9 cellular contexts compared by ENCODE assay signal in the genomic region with DNA sequence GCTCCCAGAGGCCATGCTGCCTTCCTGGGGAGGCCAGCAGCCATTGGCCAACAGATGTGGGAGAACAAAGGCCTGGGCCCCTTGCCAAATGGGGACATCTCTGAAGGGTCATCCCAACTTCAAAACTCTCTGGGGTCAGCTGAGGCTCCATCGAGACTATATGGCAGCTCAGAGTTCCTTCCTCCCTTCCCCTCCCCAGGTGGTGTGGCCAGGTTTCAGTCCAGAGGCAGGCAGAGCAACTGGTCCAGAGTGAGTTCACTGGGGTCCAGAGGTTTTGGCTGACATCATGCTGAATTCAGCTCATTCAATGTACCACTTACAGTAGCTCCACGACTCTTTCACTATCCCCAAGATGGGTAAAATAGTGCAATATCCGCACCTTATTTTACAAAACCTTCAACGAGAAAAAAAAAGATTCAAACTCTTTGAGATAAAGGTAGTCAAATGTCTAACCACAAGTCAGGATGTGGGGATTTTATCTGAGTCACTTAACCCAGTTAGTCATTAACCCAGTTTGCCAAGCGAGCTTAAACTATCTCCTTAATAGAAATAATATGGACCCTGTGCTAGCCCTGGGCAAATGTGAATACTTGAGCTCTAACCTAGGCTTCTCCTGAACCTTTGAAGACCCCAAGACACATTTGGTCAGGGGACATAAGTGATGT.
DNase-seq lines count a peak whose midpoint lies in the region; ATAC-seq, FAIRE-seq and TF ChIP-seq lines count a peak whose summit lies in the region.
"Had no signal": no experiment of that assay in that cellular context is flagged by ENCODE, and none has a peak within 500 bp of the region (broad histone marks: within the 10 kb centered on the region; RNA-seq: fewer than 3 reads in every experiment).

No MANE protein-coding gene starts in this region.

- H3K9me3 Mint-ChIP-seq in natural killer cell treated with Interleukin-12 subunit alpha and Interleukin-12 subunit beta and Interleukin-15 and Interleukin-18, amount 100 ng/mL, for 72 hours: no peaks in the 10 kb centered on the region
- peaks cover 0 to 2% of the 10 kb centered on the region in 2 donors for H3K9me3 Mint-ChIP-seq in natural killer cell

- H3K36me3 ChIP-seq in WERI-Rb-1: no peaks in the 10 kb centered on the region
- H3K36me3 ChIP-seq: lower lobe of right lung had no signal

- intact Hi-C loops in natural killer cell (cut with micrococcal nuclease): no loop called here

- peak overlapping the region; percentile 32 for H3K4me3 Mint-ChIP-seq in natural killer cell treated with Interleukin-12 subunit alpha and Interleukin-12 subunit beta and Interleukin-15 and Interleukin-18, amount 100 ng/mL, for 72 hours
- H3K4me3 Mint-ChIP-seq in natural killer cell: no peak overlapping the region

- H3K27me3 Mint-ChIP-seq in natural killer cell treated with Interleukin-12 subunit alpha and Interleukin-12 subunit beta and Interleukin-15 and Interleukin-18, amount 100 ng/mL, for 72 hours: peaks cover 0 to under 1% of the 10 kb centered on the region in 2 donors
- H3K27me3 Mint-ChIP-seq in natural killer cell (ENCODE audit: low read depth in 2 of 2): peaks cover 10 to 18% of the 10 kb centered on the region in 2 donors

- no peak overlapping the region for H3K27ac Mint-ChIP-seq in natural killer cell treated with Interleukin-12 subunit alpha and Interleukin-12 subunit beta and Interleukin-15 and Interleukin-18, amount 100 ng/mL, for 72 hours
- no peak overlapping the region for H3K27ac Mint-ChIP-seq in natural killer cell

- H3K4me1 Mint-ChIP-seq in natural killer cell treated with Interleukin-12 subunit alpha and Interleukin-12 subunit beta and Interleukin-15 and Interleukin-18, amount 100 ng/mL, for 72 hours (ENCODE audit: low read depth in 2 of 2): no peaks in the 10 kb centered on the region
- peaks cover 0 to 5% of the 10 kb centered on the region in 2 donors for H3K4me1 Mint-ChIP-seq in natural killer cell

- H3K4me3 ChIP-seq in WERI-Rb-1 (ENCODE audit: low read depth, low read length): no peak overlapping the region
- H3K4me3 ChIP-seq: lower lobe of right lung had no signal

- H3K36me3 Mint-ChIP-seq in natural killer cell treated with Interleukin-12 subunit alpha and Interleukin-12 subunit beta and Interleukin-15 and Interleukin-18, amount 100 ng/mL, for 72 hours: no peaks in the 10 kb centered on the region
- H3K36me3 Mint-ChIP-seq in natural killer cell: no peaks in the 10 kb centered on the region

- H3K9me3 ChIP-seq in WERI-Rb-1 (ENCODE audit: severe bottlenecking): no peaks in the 10 kb centered on the region
- H3K9me3 ChIP-seq: lower lobe of right lung had no signal

- TF ChIP-seq CTCF in natural killer cell (IDR thresholded peaks at IDR 0.05): no peak
- TF ChIP-seq CTCF in WERI-Rb-1 (IDR thresholded peaks at IDR 0.05; ENCODE audit: low read depth, low read length): no peak

- no peaks in the 10 kb centered on the region for H3K27me3 ChIP-seq in WERI-Rb-1 (ENCODE audit: insufficient read depth, low read depth, severe bottlenecking)

- FAIRE-seq in urothelium cell line (lab: Jason Lieb, UNC): no peak

- ATAC-seq in natural killer cell treated with Interleukin-12 subunit alpha and Interleukin-12 subunit beta and Interleukin-15 and Interleukin-18, amount 100 ng/mL, for 72 hours: peak; percentile 34 to 73
- ATAC-seq in natural killer cell (no peak), HG03175 (IDR thresholded peaks at IDR 0.05; ENCODE audit: unreplicated experiment) (peak; percentile 91)

- no peak overlapping the region for H3K27ac ChIP-seq in WERI-Rb-1
- H3K27ac ChIP-seq: lower lobe of right lung had no signal

- no peak for DNase-seq in natural killer cell treated with Interleukin-12 subunit alpha and Interleukin-12 subunit beta and Interleukin-15 and Interleukin-18, amount 100 ng/mL, for 72 hours (ENCODE audit: low spot score)
- no peak for DNase-seq in natural killer cell
- peak; percentile 29 for DNase-seq in amniotic epithelial cell (ENCODE audit: low read depth)
- peak; percentile 48 for DNase-seq in urothelium cell line (ENCODE audit: low spot score)
- no peak for DNase-seq in WERI-Rb-1
- no peak for DNase-seq in RPMI8226
- no peak for DNase-seq in islet precursor cell
- DNase-seq: lower lobe of right lung had no signal

Comparison
In these comparisons a context has a peak if more than half of its experiments do, and no peak if none do; other contexts are left out.
1. ATAC-seq: peak in natural killer cell treated with Interleukin-12 subunit alpha and Interleukin-12 subunit beta and Interleukin-15 and Interleukin-18, amount 100 ng/mL, for 72 hours (2 of 2) and HG03175 (single experiment); none in natural killer cell (0 of 3).
2. DNase-seq: peak in amniotic epithelial cell (single experiment) and urothelium cell line (single experiment); none in natural killer cell treated with Interleukin-12 subunit alpha and Interleukin-12 subunit beta and Interleukin-15 and Interleukin-18, amount 100 ng/mL, for 72 hours (single experiment), natural killer cell (single experiment), WERI-Rb-1 (single experiment), RPMI8226 (single experiment) and islet precursor cell (single experiment).